ENCODE assay signal across 10 cellular contexts in the genomic region with DNA sequence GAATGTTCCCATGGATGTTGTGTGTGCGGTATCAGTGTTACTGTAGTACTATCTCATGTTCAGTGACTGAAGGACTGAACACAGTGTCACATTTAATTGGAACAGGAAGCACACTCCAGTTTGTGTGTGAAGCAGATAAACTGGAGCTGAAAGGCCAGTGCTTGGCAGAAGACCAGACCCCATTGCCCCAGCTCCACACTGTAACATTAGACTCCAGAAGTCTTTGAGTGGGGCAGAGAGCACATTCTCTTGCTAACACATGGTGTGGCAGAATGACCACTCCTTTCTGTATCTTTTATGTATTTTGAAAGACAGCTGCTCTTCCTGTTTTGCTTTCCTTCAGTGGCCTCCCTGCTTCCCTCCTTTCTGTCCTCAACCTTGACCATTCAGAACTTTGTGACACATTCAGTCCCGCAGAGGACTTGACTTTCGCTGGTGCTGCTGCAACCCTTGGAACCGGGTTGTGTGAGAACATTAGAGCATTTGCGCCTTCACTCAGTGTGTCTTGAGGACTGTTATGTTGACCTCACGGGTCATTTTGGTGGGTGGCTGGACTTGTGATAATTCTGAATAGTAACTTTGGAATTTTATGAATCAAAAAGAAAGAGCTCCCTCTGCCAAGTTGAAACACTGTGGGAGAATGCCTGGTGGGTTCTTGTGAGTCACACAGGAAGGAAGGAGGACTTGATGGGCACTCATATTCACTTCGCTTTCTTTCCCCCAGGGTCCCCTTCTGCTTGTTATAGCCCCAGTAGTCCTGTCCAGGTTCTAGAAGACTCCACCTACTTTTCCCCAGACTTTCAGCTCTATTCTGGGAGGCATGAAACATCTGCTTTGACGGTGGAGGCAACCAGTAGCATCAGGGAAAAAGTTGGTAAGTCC. TPM values are rescaled to one million over a fixed set of nuclear protein-coding genes. Genes with fewer than 3 reads are reported as not detected.
DNase-seq lines count a peak whose midpoint lies in the region; ATAC-seq and TF ChIP-seq lines count a peak whose summit lies in the region.
"Had no signal": no experiment of that assay in that cellular context is flagged by ENCODE, and none has a peak within 500 bp of the region (broad histone marks: within the 10 kb centered on the region; RNA-seq: fewer than 3 reads in every experiment).

No MANE protein-coding gene starts in this region.

- no peaks in the 10 kb centered on the region for H3K9me2 ChIP-seq in GM23338 (ENCODE audit: insufficient read depth)

- H3F3A ChIP-seq in GM23338 (replicated peaks; ENCODE audit: low read depth), result no peaks in the 10 kb centered on the region

- H3K4me1 Mint-ChIP-seq in nephron, result peaks cover 43% of the 10 kb centered on the region
- H3K4me1 Mint-ChIP-seq in GM23338, result peaks cover 24% of the 10 kb centered on the region
- H3K4me1 Mint-ChIP-seq: activated naive CD8-positive, alpha-beta T cell treated with anti-CD3 and anti-CD28 coated beads for 36 hours had no signal

- no peak for TF ChIP-seq CTCF in AG10803 (conservative IDR thresholded peaks at IDR 0.05; ENCODE audit: low read length)
- no peak for TF ChIP-seq CTCF in nephron (IDR thresholded peaks at IDR 0.05; ENCODE audit: unreplicated experiment in 3 of 3)
- no peak for TF ChIP-seq CTCF in GM23338 (conservative IDR thresholded peaks at IDR 0.05; ENCODE audit: low read depth in 2 of 2)

- H3K9me3 Mint-ChIP-seq in nephron (no peaks in the 10 kb centered on the region), GM23338 (no peaks in the 10 kb centered on the region)
- H3K9me3 Mint-ChIP-seq: activated naive CD8-positive, alpha-beta T cell treated with anti-CD3 and anti-CD28 coated beads for 36 hours had no signal

- no peak overlapping the region for H2AFZ ChIP-seq in GM23338

- no peaks in the 10 kb centered on the region for H3K27me3 ChIP-seq in GM23338 (ENCODE audit: insufficient read depth)

- H3K79me2 ChIP-seq in GM23338 (replicated peaks; ENCODE audit: insufficient read depth), result peaks cover 56% of the 10 kb centered on the region

- DNase-seq in AG10803 (ENCODE audit: low read depth) (peak; percentile 96), NCI-H69 (lab: John Stamatoyannopoulos, UW) (peak; percentile 51), epidermal melanocyte (ENCODE audit: insufficient read length, low spot score) (peak; percentile 60), iPS-NIHi7 (ENCODE audit: extremely low spot score) (no peak), GM23338 (ENCODE audit: low spot score) (no peak)
- no peak for DNase-seq in activated naive CD4-positive, alpha-beta T cell treated with Interleukin-2 at 50 U/mL for 16 hours
- DNase-seq: activated naive CD8-positive, alpha-beta T cell treated with anti-CD3 and anti-CD28 coated beads for 36 hours had no signal

- H3K4me3 ChIP-seq in AG10803 (ENCODE audit: low read length) (peak overlapping the region; percentile 36), GM23338 (no peak overlapping the region)

- no peak overlapping the region for H3K4me2 ChIP-seq in GM23338
- H3K4me2 ChIP-seq: KMS-11 had no signal

- H3K4me1 ChIP-seq in GM23338 (ENCODE audit: insufficient read depth), result no peaks in the 10 kb centered on the region; the same call in 1 of the 2 replicates

- H3K27me3 Mint-ChIP-seq in nephron (ENCODE audit: low read depth) (no peaks in the 10 kb centered on the region), GM23338 (ENCODE audit: insufficient read depth, low read depth, poor library complexity) (no peaks in the 10 kb centered on the region)
- H3K27me3 Mint-ChIP-seq: activated naive CD8-positive, alpha-beta T cell treated with anti-CD3 and anti-CD28 coated beads for 36 hours had no signal

- ATAC-seq in HG03342 (IDR thresholded peaks at IDR 0.05; ENCODE audit: unreplicated experiment), result no peak
- ATAC-seq in GM23338, result no peak

- peak overlapping the region; percentile 73 to 77 (median 76) for H3K27ac Mint-ChIP-seq in nephron
- H3K27ac Mint-ChIP-seq in GM23338, result no peak overlapping the region
- H3K27ac Mint-ChIP-seq: activated naive CD8-positive, alpha-beta T cell treated with anti-CD3 and anti-CD28 coated beads for 36 hours had no signal

- H3K4me3 Mint-ChIP-seq in nephron (peak overlapping the region in 2 of 3 experiments; percentile 26 to 27), GM23338 (no peak overlapping the region)
- H3K4me3 Mint-ChIP-seq: activated naive CD8-positive, alpha-beta T cell treated with anti-CD3 and anti-CD28 coated beads for 36 hours had no signal

- H3K36me3 ChIP-seq in GM23338 (ENCODE audit: insufficient read depth), result no peaks in the 10 kb centered on the region

- H4K20me1 ChIP-seq in GM23338 (replicated peaks; ENCODE audit: insufficient read depth), result peaks cover 19% of the 10 kb centered on the region

- no peaks in the 10 kb centered on the region for H3K36me3 Mint-ChIP-seq in nephron (ENCODE audit: low read depth)
- peaks cover 9% of the 10 kb centered on the region for H3K36me3 Mint-ChIP-seq in GM23338 (ENCODE audit: low read depth)
- H3K36me3 Mint-ChIP-seq: activated naive CD8-positive, alpha-beta T cell treated with anti-CD3 and anti-CD28 coated beads for 36 hours had no signal

- no peak overlapping the region for H3K27ac ChIP-seq in GM23338 (ENCODE audit: low read depth)
- H3K27ac ChIP-seq: KMS-11 had no signal

TF ChIP-seq in GM23338, 12 proteins besides CTCF, POLR2A, EP300 and RAD21:
- no peak for TF ChIP-seq EZH2phosphoT487 (IDR thresholded peaks at IDR 0.05; ENCODE audit: unreplicated experiment)
- TF ChIP-seq NANOG (IDR thresholded peaks at IDR 0.05; ENCODE audit: borderline replicate concordance), result no peak
- TF ChIP-seq EZH2 (IDR thresholded peaks at IDR 0.05; ENCODE audit: low read depth, unreplicated experiment), result no peak
- TF ChIP-seq POLR2AphosphoS5 (IDR thresholded peaks at IDR 0.05; ENCODE audit: low read depth), result no peak
- TF ChIP-seq ZNF331 (CRISPR knock-in tag; IDR thresholded peaks at IDR 0.05; ENCODE audit: low read depth), result no peak

RNA-seq across cellular contexts. Expression of gene AMOTL1, which starts 26.4 kb away (rescaled TPM):
- total RNA-seq in GM23338 (2014; rRNA removed; shearing (Covaris generic)), result 18.7 TPM in 2 replicates
- polyA plus RNA-seq in GM23338 (2016; fragmentation: Nextera tagmentation; extraction: Ambion mirVana), result 4.1 and 4.3 TPM in 2 replicates

Comparison
In these comparisons a context has a peak if more than half of its experiments do, and no peak if none do; other contexts are left out.
1. DNase-seq: peak in AG10803 (single experiment), NCI-H69 (single experiment) and epidermal melanocyte (single experiment); none in iPS-NIHi7 (single experiment), GM23338 (single experiment) and activated naive CD4-positive, alpha-beta T cell treated with Interleukin-2 at 50 U/mL for 16 hours (single experiment).